ENCODE assay signal across 14 cellular contexts in genomic region chr9:108469654-108470053, GRCh38.
DNase-seq lines count a peak whose midpoint lies in the region; FAIRE-seq and TF ChIP-seq lines count a peak whose summit lies in the region.
"Had no signal": no experiment of that assay in that cellular context is flagged by ENCODE, and none has a peak within 500 bp of the region (broad histone marks: within the 10 kb centered on the region; RNA-seq: fewer than 3 reads in every experiment).

No MANE protein-coding gene starts in this region.

- POLR2A ChIA-PET in GM10248 (lab: Yijun Ruan, JAX): no interaction called here

- no peaks in the 10 kb centered on the region for H3K36me3 Mint-ChIP-seq in astrocyte (ENCODE audit: low read depth, unreplicated experiment)
- H3K36me3 Mint-ChIP-seq in activated naive CD4-positive, alpha-beta T cell treated with anti-CD3 and anti-CD28 coated beads for 36 hours (ENCODE audit: low read depth): no peaks in the 10 kb centered on the region
- H3K36me3 Mint-ChIP-seq: activated naive CD4-positive, alpha-beta T cell treated with anti-CD3 and anti-CD28 coated beads, Interleukin-2, amount 50 U/mL, for 24 hours had no signal

- no peak overlapping the region for H3K27ac Mint-ChIP-seq in astrocyte (ENCODE audit: unreplicated experiment)
- no peak overlapping the region for H3K27ac Mint-ChIP-seq in activated naive CD4-positive, alpha-beta T cell treated with anti-CD3 and anti-CD28 coated beads for 36 hours
- H3K27ac Mint-ChIP-seq: activated naive CD4-positive, alpha-beta T cell treated with anti-CD3 and anti-CD28 coated beads, Interleukin-2, amount 50 U/mL, for 24 hours had no signal

- no peaks in the 10 kb centered on the region for H3K27me3 Mint-ChIP-seq in astrocyte (ENCODE audit: low read depth, unreplicated experiment)
- H3K27me3 Mint-ChIP-seq in activated naive CD4-positive, alpha-beta T cell treated with anti-CD3 and anti-CD28 coated beads for 36 hours (ENCODE audit: low read depth): no peaks in the 10 kb centered on the region
- H3K27me3 Mint-ChIP-seq: activated naive CD4-positive, alpha-beta T cell treated with anti-CD3 and anti-CD28 coated beads, Interleukin-2, amount 50 U/mL, for 24 hours had no signal

- no peaks in the 10 kb centered on the region for H3K27me3 ChIP-seq in astrocyte (ENCODE audit: insufficient read depth, low read length)
- H3K27me3 ChIP-seq in HAP-1 (ENCODE audit: low read depth): no peaks in the 10 kb centered on the region
- H3K27me3 ChIP-seq in ascending aorta: no peaks in the 10 kb centered on the region
- H3K27me3 ChIP-seq: uterus had no signal

- H3K4me2 ChIP-seq in astrocyte (ENCODE audit: low read length): peak overlapping the region; percentile 36

- H3K4me1 ChIP-seq in astrocyte (ENCODE audit: insufficient read depth, low read length) (peaks cover 32% of the 10 kb centered on the region), HAP-1 (no peaks in the 10 kb centered on the region), ascending aorta (peaks cover 2 to 13% of the 10 kb centered on the region in 2 donors)
- H3K4me1 ChIP-seq: parathyroid adenoma had no signal

- TF ChIP-seq CTCF in AG10803 (conservative IDR thresholded peaks at IDR 0.05; ENCODE audit: low read length): no peak
- TF ChIP-seq CTCF in astrocyte (IDR thresholded peaks at IDR 0.05; ENCODE audit: insufficient read depth, low read depth, low read length): no peak
- no peak for TF ChIP-seq CTCF in GM10248 (IDR thresholded peaks at IDR 0.05; ENCODE audit: control extremely low read depth, extremely low read depth, low read depth, missing control alignments)
- no peak for TF ChIP-seq CTCF in ascending aorta (IDR thresholded peaks at IDR 0.05)

- no peak overlapping the region for H3K4me3 ChIP-seq in AG10803 (ENCODE audit: low read length)
- no peak overlapping the region for H3K4me3 ChIP-seq in astrocyte (ENCODE audit: insufficient read depth, low read depth, low read length)
- H3K4me3 ChIP-seq in HAP-1: no peak overlapping the region
- no peak overlapping the region for H3K4me3 ChIP-seq in ascending aorta
- H3K4me3 ChIP-seq: uterus had no signal

- H3K9me3 Mint-ChIP-seq in astrocyte (ENCODE audit: unreplicated experiment): no peaks in the 10 kb centered on the region
- peaks cover 1% of the 10 kb centered on the region for H3K9me3 Mint-ChIP-seq in activated naive CD4-positive, alpha-beta T cell treated with anti-CD3 and anti-CD28 coated beads for 36 hours
- H3K9me3 Mint-ChIP-seq: activated naive CD4-positive, alpha-beta T cell treated with anti-CD3 and anti-CD28 coated beads, Interleukin-2, amount 50 U/mL, for 24 hours had no signal

- H3K4me1 Mint-ChIP-seq in astrocyte (ENCODE audit: low read depth, unreplicated experiment): peaks cover 13% of the 10 kb centered on the region
- H3K4me1 Mint-ChIP-seq in activated naive CD4-positive, alpha-beta T cell treated with anti-CD3 and anti-CD28 coated beads for 36 hours (ENCODE audit: low read depth): no peaks in the 10 kb centered on the region
- H3K4me1 Mint-ChIP-seq: activated naive CD4-positive, alpha-beta T cell treated with anti-CD3 and anti-CD28 coated beads, Interleukin-2, amount 50 U/mL, for 24 hours had no signal

- H3K9me3 ChIP-seq in astrocyte (ENCODE audit: insufficient read depth, low read depth, low read length) (no peaks in the 10 kb centered on the region), HAP-1 (no peaks in the 10 kb centered on the region), ascending aorta (no peaks in the 10 kb centered on the region)
- H3K9me3 ChIP-seq: uterus had no signal

- H3K27ac ChIP-seq in astrocyte (ENCODE audit: low read depth, low read length) (no peak overlapping the region), ascending aorta (no peak overlapping the region)
- H3K27ac ChIP-seq: parathyroid adenoma, uterus had no signal

- H3K9ac ChIP-seq in astrocyte (ENCODE audit: low read length): no peak overlapping the region
- H3K9ac ChIP-seq: parathyroid adenoma had no signal

- no peak for FAIRE-seq in astrocyte (lab: Jason Lieb, UNC)

- in situ Hi-C loops in HAP-1 (cut with MboI; ENCODE audit: low sequenced_read_pairs): no loop called here

- H3K79me2 ChIP-seq in astrocyte (ENCODE audit: insufficient read depth, low read length): no peaks in the 10 kb centered on the region
- H3K79me2 ChIP-seq: parathyroid adenoma had no signal

- intact Hi-C loops in activated naive CD4-positive, alpha-beta T cell treated with anti-CD3 and anti-CD28 coated beads for 36 hours (cut with micrococcal nuclease): loop anchor here (5.0 to 10.0 kb wide), 2 partner anchors 98 to 985 kb away; partner anchors contain the start of gene KLF4
- intact Hi-C loops in ascending aorta (cut with DNase I): loop anchor here (10.0 kb wide), 1 partner anchor 315 kb away; no protein-coding TSS in a partner anchor

- H3K36me3 ChIP-seq in astrocyte (ENCODE audit: insufficient read depth, low read length) (no peaks in the 10 kb centered on the region), HAP-1 (replicated peaks) (no peaks in the 10 kb centered on the region), ascending aorta (no peaks in the 10 kb centered on the region)
- H3K36me3 ChIP-seq: uterus had no signal

- DNase-seq in AG10803 (ENCODE audit: low read depth) (peak; percentile 27), HT1080 (ENCODE audit: low read depth) (peak; percentile 81), astrocyte (ENCODE audit: low read depth) (peak; percentile 70), kidney tubule cell (ENCODE audit: low spot score) (peak; percentile 18), HAP-1 (ENCODE audit: low spot score in 2 of 2) (no peak), GM10248 (ENCODE audit: extremely low spot score) (no peak), ascending aorta (ENCODE audit: low spot score in 2 of 2) (no peak)
- no peak for DNase-seq in activated naive CD4-positive, alpha-beta T cell treated with anti-CD3 and anti-CD28 coated beads for 36 hours
- DNase-seq: cortex of kidney, hippocampal formation, NCI-H2171, uterus had no signal

- H2AFZ ChIP-seq in astrocyte (ENCODE audit: low read depth, low read length): no peak overlapping the region
- H2AFZ ChIP-seq: parathyroid adenoma had no signal

- H3K4me3 Mint-ChIP-seq in astrocyte (ENCODE audit: unreplicated experiment): no peak overlapping the region
- no peak overlapping the region for H3K4me3 Mint-ChIP-seq in activated naive CD4-positive, alpha-beta T cell treated with anti-CD3 and anti-CD28 coated beads for 36 hours
- H3K4me3 Mint-ChIP-seq: activated naive CD4-positive, alpha-beta T cell treated with anti-CD3 and anti-CD28 coated beads, Interleukin-2, amount 50 U/mL, for 24 hours had no signal

- no peaks in the 10 kb centered on the region for H4K20me1 ChIP-seq in astrocyte (ENCODE audit: insufficient read depth, low read length)

- CTCF ChIA-PET in GM10248 (lab: Yijun Ruan, JAX): interaction anchor here (1.3 to 2.9 kb wide), 6 partner anchors 13 to 484 kb away, joined by 3 to 12 read pairs (median 6); no protein-coding TSS in a partner anchor
- CTCF ChIA-PET in activated naive CD4-positive, alpha-beta T cell treated with anti-CD3 and anti-CD28 coated beads for 36 hours (lab: Charles Lee): interaction anchor here (0.9 kb wide), 1 partner anchor 13 kb away, joined by 3 read pairs; no protein-coding TSS in a partner anchor

Comparison
In these comparisons a context has a peak if more than half of its experiments do, and no peak if none do; other contexts are left out.
1. DNase-seq: peak in AG10803 (single experiment), HT1080 (single experiment), astrocyte (single experiment) and kidney tubule cell (single experiment); none in HAP-1 (0 of 2), GM10248 (single experiment), activated naive CD4-positive, alpha-beta T cell treated with anti-CD3 and anti-CD28 coated beads for 36 hours (single experiment) and ascending aorta (0 of 2).